In genomic region chr12:107525063-107525718, GRCh38 we compare ENCODE assay signal across 25 cellular contexts.
DNase-seq lines count a peak whose midpoint lies in the region; ATAC-seq and TF ChIP-seq lines count a peak whose summit lies in the region.
"Had no signal": no experiment of that assay in that cellular context is flagged by ENCODE, and none has a peak within 500 bp of the region (broad histone marks: within the 10 kb centered on the region; RNA-seq: fewer than 3 reads in every experiment).

No MANE protein-coding gene starts in this region.

- no peak overlapping the region for H2AFZ ChIP-seq in trophoblast cell (ENCODE audit: insufficient read depth, low read length, poor library complexity)
- H2AFZ ChIP-seq in PC-3 (ENCODE audit: low read length) = no peak overlapping the region
- H2AFZ ChIP-seq: GM23338 had no signal

- TF ChIP-seq CTCF in PC-3 (conservative IDR thresholded peaks at IDR 0.05; ENCODE audit: low read depth, low read length) = no peak

- WGBS in trophoblast cell (ENCODE audit: extremely low coverage, insufficient coverage, insufficient read length) = no CpG with 5 or more reads among the region's 8 CpGs

- no peaks in the 10 kb centered on the region for H3K27me3 ChIP-seq in trophoblast cell (ENCODE audit: insufficient read depth, low read length)
- no peaks in the 10 kb centered on the region for H3K27me3 ChIP-seq in PC-3 (ENCODE audit: low read length)

- POLR2A ChIA-PET in PC-3 (lab: Charles Lee; ENCODE audit: unreplicated experiment) = no interaction called here

- H3K27ac Mint-ChIP-seq in IgD-negative memory B cell (peak overlapping the region in 2 of 3 donors; percentile 13 to 60), immature natural killer cell (peak overlapping the region in 4 of 6 donors; percentile 31 to 88 (median 84))
- H3K27ac Mint-ChIP-seq: B cell, GM23338, HFFc6 had no signal

- no peak overlapping the region for H3K23ac ChIP-seq in trophoblast cell (ENCODE audit: low read length)

- H3K79me2 ChIP-seq in trophoblast cell (ENCODE audit: control insufficient read depth, insufficient read depth, low read length, poor library complexity) (no peaks in the 10 kb centered on the region), PC-3 (ENCODE audit: low read length) (no peaks in the 10 kb centered on the region)

- H2AK5ac ChIP-seq in trophoblast cell (ENCODE audit: low read length) = no peak overlapping the region

- no TSS peak for BruUV-seq in PC-3 (replicated peaks; lab: Mats Ljungman, UMichigan)

- no peak for ATAC-seq in PC-3
- ATAC-seq: GM23338 had no signal

- no peaks in the 10 kb centered on the region for H3K9me2 ChIP-seq in PC-3 (replicated peaks; ENCODE audit: low read length)

- H2BK5ac ChIP-seq in trophoblast cell (ENCODE audit: low read depth, low read length, poor library complexity) = no peak overlapping the region

- no peak overlapping the region for H3K4me2 ChIP-seq in trophoblast cell (ENCODE audit: low read length)
- H3K4me2 ChIP-seq in PC-3 (ENCODE audit: low read length) = no peak overlapping the region
- H3K4me2 ChIP-seq: GM23338 had no signal

- peak; percentile 22 for DNase-seq in NCI-H748 (lab: John Stamatoyannopoulos, UW; ENCODE audit: unreplicated experiment)
- DNase-seq in NCI-H748 treated with DMSO at 0.1 percent for 48 hours (lab: John Stamatoyannopoulos, UW) = no peak
- no peak for DNase-seq in immature natural killer cell
- peak; percentile 5 to 26 for DNase-seq in trophoblast cell
- DNase-seq in PC-3 = no peak
- DNase-seq in dedifferentiated amniotic fluid mesenchymal stem cell (ENCODE audit: extremely low spot score) = no peak
- DNase-seq: CD8-positive, alpha-beta memory T cell; GF-D8; HFFc6; NCI-H1048; NCI-H1694; NCI-H2029 treated with DMSO at 0.1 percent for 48 hours; NCI-H2171; NCI-H226; NCI-H510A; NCI-H82; OCI-M1; SIG-M5 had no signal

- H3K18ac ChIP-seq in trophoblast cell (ENCODE audit: low read length) = no peak overlapping the region

- H3K27me3 Mint-ChIP-seq in IgD-negative memory B cell (peaks cover 1% of the 10 kb centered on the region), immature natural killer cell (ENCODE audit: low read depth in 3 of 3) (peaks cover 0 to 6% (median 2%) of the 10 kb centered on the region in 3 donors)

- CTCF ChIA-PET in PC-3 (lab: Charles Lee) = no interaction called here

- H3K36me3 ChIP-seq in trophoblast cell (ENCODE audit: control insufficient read depth in 1 of 2, insufficient read depth in 2 of 2, low read length in 2 of 2) (no peaks in the 10 kb centered on the region), PC-3 (ENCODE audit: low read depth, low read length) (0 out of 2 replicates have a peak, but pooled peaks cover 3% of the 10 kb centered on the region)
- H3K36me3 ChIP-seq: HAP-1 had no signal

- H3K14ac ChIP-seq in trophoblast cell (ENCODE audit: low read length) = no peak overlapping the region

- H4K12ac ChIP-seq in trophoblast cell (ENCODE audit: low read depth, low read length) = no peak overlapping the region

- H3K4me1 ChIP-seq in trophoblast cell (ENCODE audit: control insufficient read depth in 1 of 2, insufficient read depth in 2 of 2, low read length in 2 of 2) (no peaks in the 10 kb centered on the region), PC-3 (ENCODE audit: insufficient read depth, low read length) (no peaks in the 10 kb centered on the region)
- H3K4me1 ChIP-seq: HAP-1 had no signal

- no peaks in the 10 kb centered on the region for H3K4me1 Mint-ChIP-seq in IgD-negative memory B cell
- peaks cover 0 to 30% of the 10 kb centered on the region in 2 donors for H3K4me1 Mint-ChIP-seq in immature natural killer cell
- H3K4me1 Mint-ChIP-seq: B cell had no signal

- H4K91ac ChIP-seq in trophoblast cell (ENCODE audit: low read depth, low read length) = no peak overlapping the region

- H3K9ac ChIP-seq in trophoblast cell (ENCODE audit: low read length) = no peak overlapping the region
- H3K9ac ChIP-seq in PC-3 (ENCODE audit: low read length) = no peak overlapping the region

- H3K4me3 Mint-ChIP-seq in IgD-negative memory B cell (no peak overlapping the region), immature natural killer cell (peak overlapping the region; percentile 43 to 80 (median 66))
- H3K4me3 Mint-ChIP-seq: B cell; CD8-positive, alpha-beta memory T cell; GM23338; HFFc6 had no signal

- H3K36me3 Mint-ChIP-seq in IgD-negative memory B cell (peaks cover 2% of the 10 kb centered on the region), immature natural killer cell (peaks cover 0 to 11% (median 4%) of the 10 kb centered on the region in 3 donors)

- no peak overlapping the region for H3K27ac ChIP-seq in trophoblast cell (ENCODE audit: low read depth, low read length)
- H3K27ac ChIP-seq in PC-3 (ENCODE audit: low read length) = no peak overlapping the region
- H3K27ac ChIP-seq: 22Rv1, C4-2B, SK-N-MC had no signal

- peaks cover 0 to 8% (median 5%) of the 10 kb centered on the region in 3 donors for H3K9me3 Mint-ChIP-seq in IgD-negative memory B cell
- H3K9me3 Mint-ChIP-seq in immature natural killer cell = peaks cover 0 to 2% (median 0%) of the 10 kb centered on the region in 6 donors
- H3K9me3 Mint-ChIP-seq: GM23338 had no signal

- H3K79me1 ChIP-seq in trophoblast cell (ENCODE audit: low read length) = no peaks in the 10 kb centered on the region

- H2BK120ac ChIP-seq in trophoblast cell (ENCODE audit: insufficient read depth, low read length, poor library complexity) = no peak overlapping the region

- H3K9me3 ChIP-seq in trophoblast cell (ENCODE audit: insufficient read depth, low read depth, low read length) (peaks cover 1% of the 10 kb centered on the region), PC-3 (ENCODE audit: low read length) (no peaks in the 10 kb centered on the region)
- H3K9me3 ChIP-seq: HAP-1 had no signal

- no peak overlapping the region for H3K4me3 ChIP-seq in trophoblast cell (ENCODE audit: low read depth, low read length)
- no peak overlapping the region for H3K4me3 ChIP-seq in PC-3 (ENCODE audit: low read length)
- H3K4me3 ChIP-seq: GM23338, HAP-1, SK-N-MC had no signal

- no peak overlapping the region for H2BK12ac ChIP-seq in trophoblast cell (ENCODE audit: low read length)

- H4K8ac ChIP-seq in trophoblast cell (ENCODE audit: low read depth, low read length) = no peak overlapping the region

- intact Hi-C loops in PC-3 (cut with micrococcal nuclease) = no loop called here

- H4K20me1 ChIP-seq in PC-3 (ENCODE audit: low read length) = no peaks in the 10 kb centered on the region

- H3K4ac ChIP-seq in trophoblast cell (ENCODE audit: low read depth, low read length) = no peak overlapping the region

- H3F3A ChIP-seq in PC-3 (ENCODE audit: low read length, unreplicated experiment) = no peaks in the 10 kb centered on the region

Comparison
In these comparisons a context has a peak if more than half of its experiments do, and no peak if none do; other contexts are left out.
1. DNase-seq: peak in NCI-H748 (single experiment) and trophoblast cell (2 of 2); none in NCI-H748 treated with DMSO at 0.1 percent for 48 hours (single experiment), immature natural killer cell (0 of 3), PC-3 (single experiment) and dedifferentiated amniotic fluid mesenchymal stem cell (single experiment).
2. H3K4me3 Mint-ChIP-seq: peak in immature natural killer cell (5 of 5); none in IgD-negative memory B cell (0 of 4).